Comparison of ENCODE assay signal across 8 cellular contexts in the genomic region with DNA sequence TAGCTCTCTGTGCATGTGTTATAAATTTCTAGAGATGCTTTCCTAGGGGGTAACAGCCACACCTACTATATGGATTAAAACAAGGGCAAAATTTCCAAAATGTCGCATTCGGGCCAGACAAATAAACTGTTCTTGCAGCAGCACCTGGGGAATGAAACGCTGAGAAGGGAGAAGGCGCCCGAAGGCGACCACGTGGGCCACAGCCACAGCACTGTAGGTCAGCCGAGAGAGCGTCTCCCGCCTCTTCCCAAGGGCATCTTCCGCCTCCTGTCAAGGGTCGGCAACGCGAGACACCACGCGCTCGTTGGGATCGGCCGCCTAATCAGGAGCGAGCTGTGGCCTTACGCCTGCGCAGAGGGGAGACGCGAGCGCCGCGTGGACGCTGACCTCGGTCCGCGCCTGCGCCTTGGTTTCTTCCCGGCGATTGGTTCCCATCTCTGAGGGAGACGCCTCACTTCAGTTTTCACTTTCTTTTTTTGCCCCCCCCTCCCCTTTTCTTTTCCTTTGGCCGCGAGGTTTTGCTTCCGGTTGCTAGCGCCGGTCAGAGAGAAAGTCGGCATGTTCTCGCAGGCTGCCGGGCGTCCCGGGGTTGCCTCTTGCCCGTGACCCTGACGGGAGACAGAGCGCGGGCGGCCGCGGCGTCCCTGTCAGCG. TPM values are rescaled to one million over a fixed set of nuclear protein-coding genes. Genes with fewer than 3 reads are reported as not detected.
A peak's percentile ranks its signal among the peaks of the same experiment; 100 is the strongest.
DNase-seq lines count a peak whose midpoint lies in the region; ATAC-seq and TF ChIP-seq lines count a peak whose summit lies in the region.

TSS of gene TASOR2 (plus strand) at position 521 of the 653 bp plus-strand sequence. CDS start 35,805 bp downstream, outside the sequence.

- BruUV-seq in mammary epithelial cell (replicated peaks; lab: Mats Ljungman, UMichigan) = TSS peak; percentile 26

- no peaks in the 10 kb centered on the region for H4K20me1 ChIP-seq in mammary epithelial cell (ENCODE audit: insufficient read depth, low read length)

- 6% methylated on average over 9 of the region's 54 CpGs for WGBS in mammary epithelial cell (ENCODE audit: low coverage, missing lambda C conversion rate)

- no peaks in the 10 kb centered on the region for H3K9me3 ChIP-seq in WERI-Rb-1 (ENCODE audit: severe bottlenecking)
- H3K9me3 ChIP-seq in mammary epithelial cell (replicated peaks; ENCODE audit: insufficient read depth, low read length) = no peaks in the 10 kb centered on the region
- no peaks in the 10 kb centered on the region for H3K9me3 ChIP-seq in iPS-18c (ENCODE audit: control insufficient read depth, insufficient read depth, low read length)
- H3K9me3 ChIP-seq in skeletal muscle tissue (ENCODE audit: control insufficient read depth in 3 of 3, low read length in 3 of 3) = no peaks in the 10 kb centered on the region

- ATAC-seq in GM18870 (IDR thresholded peaks at IDR 0.05; ENCODE audit: unreplicated experiment) (peak; percentile 57), HG03135 (IDR thresholded peaks at IDR 0.05; ENCODE audit: unreplicated experiment) (peak; percentile 63)

- H2AFZ ChIP-seq in ACC112 (ENCODE audit: low read length, unreplicated experiment) (peak within 1 kb of the TSS; percentile 95), mammary epithelial cell (ENCODE audit: low read depth, low read length) (peak within 1 kb of the TSS; percentile 80)

- H3K36me3 ChIP-seq in ACC112 (ENCODE audit: insufficient read depth, low read length) = no peaks in the 10 kb centered on the region
- H3K36me3 ChIP-seq in WERI-Rb-1 = no peaks in the 10 kb centered on the region
- H3K36me3 ChIP-seq in mammary epithelial cell (ENCODE audit: insufficient read depth, low read length) = no peaks in the 10 kb centered on the region
- H3K36me3 ChIP-seq in skeletal muscle tissue (ENCODE audit: control insufficient read depth in 3 of 3, insufficient read depth in 3 of 3, low read length in 3 of 3) = no peaks in the 10 kb centered on the region

- peak within 1 kb of the TSS; percentile 75 for H3K9ac ChIP-seq in mammary epithelial cell (ENCODE audit: insufficient read depth, low read length)
- peak within 1 kb of the TSS; percentile 85 to 87 (median 85) for H3K9ac ChIP-seq in skeletal muscle tissue (ENCODE audit: low read depth in 1 of 3, low read length in 3 of 3)

- DNase-seq in NCI-H2227 (lab: John Stamatoyannopoulos, UW; ENCODE audit: unreplicated experiment) (peak; percentile 97), WERI-Rb-1 (peak; percentile 92), mammary epithelial cell (peak; percentile 98)

- H3K4me3 ChIP-seq in ACC112 (ENCODE audit: low read depth, low read length) (peak within 1 kb of the TSS; percentile 94), WERI-Rb-1 (ENCODE audit: low read depth, low read length) (peak within 1 kb of the TSS; percentile 75), mammary epithelial cell (replicated peaks in 1 of 3; ENCODE audit: insufficient read depth in 1 of 3, low read depth in 2 of 3, low read length in 3 of 3) (peak within 1 kb of the TSS; percentile 76 to 91 (median 81)), iPS-18c (ENCODE audit: insufficient read depth, low read depth, low read length) (peak within 1 kb of the TSS; percentile 94), skeletal muscle tissue (ENCODE audit: low read length in 3 of 3) (peak within 1 kb of the TSS; percentile 88 to 92 (median 91))

- peaks cover 8% of the 10 kb centered on the region for H3K4me1 ChIP-seq in ACC112 (ENCODE audit: control insufficient read depth, insufficient read depth, low read length, unreplicated experiment)
- peaks cover 5% of the 10 kb centered on the region for H3K4me1 ChIP-seq in mammary epithelial cell (ENCODE audit: insufficient read depth, low read length)
- peaks cover 13 to 17% (median 14%) of the 10 kb centered on the region in 3 donors for H3K4me1 ChIP-seq in skeletal muscle tissue (ENCODE audit: control insufficient read depth in 3 of 3, insufficient read depth in 3 of 3, low read length in 3 of 3)

- intact Hi-C loops in mammary epithelial cell (cut with micrococcal nuclease) = loop anchor here (2.0 to 5.0 kb wide), 3 partner anchors 26 to 128 kb away; partner anchors contain the start of gene GDI2

- no peak for TF ChIP-seq CTCF in WERI-Rb-1 (IDR thresholded peaks at IDR 0.05; ENCODE audit: low read depth, low read length)
- no peak for TF ChIP-seq CTCF in mammary epithelial cell (conservative IDR thresholded peaks at IDR 0.05 in 1 of 2, IDR thresholded peaks at IDR 0.05 in 1 of 2; ENCODE audit: extremely low read depth in 1 of 2, insufficient read depth in 1 of 2, low read depth in 1 of 2, low read length in 2 of 2)

- H3K79me2 ChIP-seq in ACC112 (ENCODE audit: control insufficient read depth, insufficient read depth, low read length, unreplicated experiment) = peaks cover 44% of the 10 kb centered on the region
- H3K79me2 ChIP-seq in mammary epithelial cell (ENCODE audit: insufficient read depth, low read length) = peaks cover 48% of the 10 kb centered on the region

- in situ Hi-C loops in mammary epithelial cell (cut with MboI; ENCODE audit: low sequenced_read_pairs in 2 of 2) = no loop called here

- CTCF ChIA-PET in mammary epithelial cell (lab: Charles Lee; ENCODE audit: low non-redundant PET) = no interaction called here

- H3K27ac ChIP-seq in ACC112 (ENCODE audit: low read depth, low read length) = peak within 1 kb of the TSS; percentile 88
- H3K27ac ChIP-seq in WERI-Rb-1 = peak within 1 kb of the TSS; percentile 72
- H3K27ac ChIP-seq in mammary epithelial cell (ENCODE audit: insufficient read depth, low read depth, low read length) = peak within 1 kb of the TSS; percentile 64
- H3K27ac ChIP-seq in skeletal muscle tissue (ENCODE audit: low read depth, low read length) = peak within 1 kb of the TSS; percentile 87

- H3K4me2 ChIP-seq in mammary epithelial cell (ENCODE audit: insufficient read depth, low read depth, low read length) = peak within 1 kb of the TSS; percentile 86

- dilution Hi-C loops in mammary epithelial cell (cut with HindIII; ENCODE audit: low sequenced_read_pairs) = no loop called here

- no peaks in the 10 kb centered on the region for H3K27me3 ChIP-seq in ACC112 (ENCODE audit: insufficient read depth, low read length)
- H3K27me3 ChIP-seq in WERI-Rb-1 (ENCODE audit: insufficient read depth, low read depth, severe bottlenecking) = no peaks in the 10 kb centered on the region
- no peaks in the 10 kb centered on the region for H3K27me3 ChIP-seq in mammary epithelial cell (ENCODE audit: insufficient read depth, low read length)
- no peaks in the 10 kb centered on the region for H3K27me3 ChIP-seq in skeletal muscle tissue (ENCODE audit: control insufficient read depth in 3 of 3, insufficient read depth in 3 of 3, low read length in 3 of 3)

RNA-seq across cellular contexts. Expression of gene TASOR2, which starts in this region (rescaled TPM):
- total RNA-seq in mammary epithelial cell (10 to 100 TPM; 73.1 to 82.0 TPM), skeletal muscle tissue (54.3 TPM)
- polyA plus RNA-seq in mammary epithelial cell = 30.2 TPM
- 31.8 TPM for polyA minus RNA-seq in mammary epithelial cell

Comparison
In these comparisons a context has a peak if more than half of its experiments do, and no peak if none do; other contexts are left out.
1. Peak in every context shown above with its lines: DNase-seq, ATAC-seq, H3K4me3 ChIP-seq and H3K27ac ChIP-seq.